1 cellular context compared by ENCODE assay signal in genomic region chr15:101056366-101057334, GRCh38.
TF ChIP-seq lines count a peak whose summit lies in the region.

No MANE protein-coding gene starts in this region.

TF ChIP-seq in IMR-90, 13 proteins besides CTCF, POLR2A, EP300 and RAD21:
- no peak for TF ChIP-seq MAFK (IDR thresholded peaks at IDR 0.05; ENCODE audit: low read depth, low read length)
- no peak for TF ChIP-seq SMC3 (IDR thresholded peaks at IDR 0.05; ENCODE audit: low read depth, low read length)
- TF ChIP-seq MXI1 (IDR thresholded peaks at IDR 0.05; ENCODE audit: borderline replicate concordance, low read depth, low read length), result no peak
- no peak for TF ChIP-seq NFE2L2 (IDR thresholded peaks at IDR 0.05; ENCODE audit: low read depth, low read length)
- TF ChIP-seq RFX5 (IDR thresholded peaks at IDR 0.05; ENCODE audit: low read depth, low read length), result no peak
- TF ChIP-seq RCOR1 (IDR thresholded peaks at IDR 0.05; ENCODE audit: insufficient replicate concordance, low read length), result no peak
- TF ChIP-seq CHD1 (IDR thresholded peaks at IDR 0.05; ENCODE audit: low read depth, low read length), result no peak
- TF ChIP-seq CEBPB (IDR thresholded peaks at IDR 0.05; ENCODE audit: low read depth, low read length), result no peak
- TF ChIP-seq FOS (IDR thresholded peaks at IDR 0.05; ENCODE audit: low read depth, low read length), result no peak
- no peak for TF ChIP-seq BHLHE40 (IDR thresholded peaks at IDR 0.05; ENCODE audit: low read depth, low read length)
- no peak for TF ChIP-seq USF2 (IDR thresholded peaks at IDR 0.05; ENCODE audit: low read depth, low read length)
- TF ChIP-seq, protein P1, sequence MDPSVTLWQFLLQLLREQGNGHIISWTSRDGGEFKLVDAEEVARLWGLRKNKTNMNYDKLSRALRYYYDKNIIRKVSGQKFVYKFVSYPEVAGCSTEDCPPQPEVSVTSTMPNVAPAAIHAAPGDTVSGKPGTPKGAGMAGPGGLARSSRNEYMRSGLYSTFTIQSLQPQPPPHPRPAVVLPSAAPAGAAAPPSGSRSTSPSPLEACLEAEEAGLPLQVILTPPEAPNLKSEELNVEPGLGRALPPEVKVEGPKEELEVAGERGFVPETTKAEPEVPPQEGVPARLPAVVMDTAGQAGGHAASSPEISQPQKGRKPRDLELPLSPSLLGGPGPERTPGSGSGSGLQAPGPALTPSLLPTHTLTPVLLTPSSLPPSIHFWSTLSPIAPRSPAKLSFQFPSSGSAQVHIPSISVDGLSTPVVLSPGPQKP (IDR thresholded peaks at IDR 0.05; ENCODE audit: borderline replicate concordance, low read depth, low read length), result no peak
- TF ChIP-seq MAZ (IDR thresholded peaks at IDR 0.05; ENCODE audit: borderline replicate concordance, low read depth, low read length), result no peak
